In the genomic region with DNA sequence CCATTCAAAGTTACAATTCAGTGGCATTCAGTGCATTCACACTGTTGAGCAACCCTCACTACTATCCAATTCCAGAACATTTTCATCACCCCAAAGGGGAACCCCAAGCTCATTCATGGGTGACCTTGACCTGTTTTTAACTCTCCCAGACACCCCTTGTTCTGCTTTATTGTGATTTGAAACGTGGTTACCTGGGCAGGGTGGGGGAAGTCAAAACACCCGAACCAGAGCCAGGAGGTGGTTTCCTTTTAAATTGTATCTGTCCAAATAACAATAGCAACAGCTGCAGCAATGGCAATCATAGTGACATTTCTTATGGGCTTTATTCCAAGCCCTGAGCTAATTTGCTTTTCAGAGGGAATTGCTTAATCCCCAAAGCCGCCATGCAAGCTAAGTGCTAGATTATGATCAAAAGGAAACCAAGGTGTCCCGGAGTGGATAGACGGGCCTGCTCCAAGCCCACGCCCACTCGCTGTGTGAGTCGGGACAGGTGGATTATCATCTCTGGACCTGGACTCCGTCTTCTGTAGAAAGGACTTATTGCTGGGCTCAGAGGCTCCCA, we compare ENCODE assay signal across 1 cellular context.
A peak's percentile ranks its signal among the peaks of the same experiment; 100 is the strongest.
TF ChIP-seq lines count a peak whose summit lies in the region.

No MANE protein-coding gene starts in this region.

TF ChIP-seq in GM12878, 131 proteins besides CTCF, POLR2A, EP300 and RAD21 (continued from another document):
- TF ChIP-seq ETV6 (conservative IDR thresholded peaks at IDR 0.05 in 1 of 2, IDR thresholded peaks at IDR 0.05 in 1 of 2; ENCODE audit: borderline replicate concordance in 1 of 2, low read depth in 1 of 2) (0 out of 4 replicates have a peak, but pooled peaks of 1 of the 2 experiments have one; percentile 16), SPI1 (IDR thresholded peaks at IDR 0.05; ENCODE audit: borderline replicate concordance, insufficient read depth, low read depth, low read length) (peak; percentile 49; the same call in 1 of the 2 replicates), IKZF2 (IDR thresholded peaks at IDR 0.05) (peak; percentile 79 to 81), RELA (IDR thresholded peaks at IDR 0.05; ENCODE audit: borderline replicate concordance, partially characterized antibody) (peak; percentile 19), KLF5 (IDR thresholded peaks at IDR 0.05; ENCODE audit: partially characterized antibody) (no peak)
- TF ChIP-seq, protein P1, sequence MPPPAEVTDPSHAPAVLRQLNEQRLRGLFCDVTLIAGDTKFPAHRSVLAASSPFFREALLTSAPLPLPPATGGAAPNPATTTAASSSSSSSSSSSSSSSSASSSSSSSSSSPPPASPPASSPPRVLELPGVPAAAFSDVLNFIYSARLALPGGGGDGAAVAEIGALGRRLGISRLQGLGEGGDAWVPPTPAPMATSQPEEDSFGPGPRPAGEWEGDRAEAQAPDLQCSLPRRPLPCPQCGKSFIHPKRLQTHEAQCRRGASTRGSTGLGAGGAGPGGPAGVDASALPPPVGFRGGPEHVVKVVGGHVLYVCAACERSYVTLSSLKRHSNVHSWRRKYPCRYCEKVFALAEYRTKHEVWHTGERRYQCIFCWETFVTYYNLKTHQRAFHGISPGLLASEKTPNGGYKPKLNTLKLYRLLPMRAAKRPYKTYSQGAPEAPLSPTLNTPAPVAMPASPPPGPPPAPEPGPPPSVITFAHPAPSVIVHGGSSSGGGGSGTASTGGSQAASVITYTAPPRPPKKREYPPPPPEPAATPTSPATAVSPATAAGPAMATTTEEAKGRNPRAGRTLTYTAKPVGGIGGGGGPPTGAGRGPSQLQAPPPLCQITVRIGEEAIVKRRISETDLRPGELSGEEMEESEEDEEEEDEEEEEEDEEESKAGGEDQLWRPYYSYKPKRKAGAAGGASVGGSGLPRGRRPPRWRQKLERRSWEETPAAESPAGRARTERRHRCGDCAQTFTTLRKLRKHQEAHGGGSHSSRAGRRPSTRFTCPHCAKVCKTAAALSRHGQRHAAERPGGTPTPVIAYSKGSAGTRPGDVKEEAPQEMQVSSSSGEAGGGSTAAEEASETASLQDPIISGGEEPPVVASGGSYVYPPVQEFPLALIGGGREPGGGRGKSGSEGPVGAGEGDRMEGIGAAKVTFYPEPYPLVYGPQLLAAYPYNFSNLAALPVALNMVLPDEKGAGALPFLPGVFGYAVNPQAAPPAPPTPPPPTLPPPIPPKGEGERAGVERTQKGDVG (CRISPR knock-in tag; IDR thresholded peaks at IDR 0.05): no peak
- TF ChIP-seq, protein P2, sequence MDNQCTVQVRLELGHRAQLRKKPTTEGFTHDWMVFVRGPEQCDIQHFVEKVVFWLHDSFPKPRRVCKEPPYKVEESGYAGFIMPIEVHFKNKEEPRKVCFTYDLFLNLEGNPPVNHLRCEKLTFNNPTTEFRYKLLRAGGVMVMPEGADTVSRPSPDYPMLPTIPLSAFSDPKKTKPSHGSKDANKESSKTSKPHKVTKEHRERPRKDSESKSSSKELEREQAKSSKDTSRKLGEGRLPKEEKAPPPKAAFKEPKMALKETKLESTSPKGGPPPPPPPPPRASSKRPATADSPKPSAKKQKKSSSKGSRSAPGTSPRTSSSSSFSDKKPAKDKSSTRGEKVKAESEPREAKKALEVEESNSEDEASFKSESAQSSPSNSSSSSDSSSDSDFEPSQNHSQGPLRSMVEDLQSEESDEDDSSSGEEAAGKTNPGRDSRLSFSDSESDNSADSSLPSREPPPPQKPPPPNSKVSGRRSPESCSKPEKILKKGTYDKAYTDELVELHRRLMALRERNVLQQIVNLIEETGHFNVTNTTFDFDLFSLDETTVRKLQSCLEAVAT (IDR thresholded peaks at IDR 0.05): peak; percentile 74
